12 cellular contexts compared by ENCODE assay signal in genomic region chr5:127820910-127821553, GRCh38.
DNase-seq lines count a peak whose midpoint lies in the region; ATAC-seq and TF ChIP-seq lines count a peak whose summit lies in the region.
"Had no signal": no experiment of that assay in that cellular context is flagged by ENCODE, and none has a peak within 500 bp of the region (broad histone marks: within the 10 kb centered on the region; RNA-seq: fewer than 3 reads in every experiment).

No MANE protein-coding gene starts in this region.

- CTCF ChIA-PET in OCI-LY7 (lab: Charles Lee; ENCODE audit: unreplicated experiment) = no interaction called here

- POLR2A ChIA-PET in OCI-LY7 (lab: Charles Lee) = no interaction called here

- H3K4me2 ChIP-seq in fibroblast of lung (ENCODE audit: extremely low read depth, insufficient read depth, low read length) (no peak overlapping the region), OCI-LY7 (ENCODE audit: low read length) (no peak overlapping the region)

- peak; percentile 92 for DNase-seq in EH (ENCODE audit: low read depth)
- peak; percentile 27 to 87 for DNase-seq in fibroblast of lung (ENCODE audit: low read depth in 2 of 2)
- no peak for DNase-seq in OCI-LY7 (ENCODE audit: low spot score)
- DNase-seq in uterus = no peak
- no peak for DNase-seq in NCI-H748 treated with DMSO at 0.1 percent for 48 hours (lab: John Stamatoyannopoulos, UW)
- DNase-seq: amniotic stem cell, NCI-H526 treated with DMSO at 0.1 percent for 48 hours, psoas muscle had no signal

- H3K9me3 ChIP-seq in fibroblast of lung (ENCODE audit: control insufficient read depth, insufficient read depth, low read depth, low read length) (no peaks in the 10 kb centered on the region), OCI-LY7 (ENCODE audit: low read length) (no peaks in the 10 kb centered on the region), uterus (no peaks in the 10 kb centered on the region)
- H3K9me3 ChIP-seq: psoas muscle had no signal

- H3K4me1 ChIP-seq in fibroblast of lung (ENCODE audit: control insufficient read depth, extremely low read depth, insufficient read depth, low read length) = no peaks in the 10 kb centered on the region
- no peaks in the 10 kb centered on the region for H3K4me1 ChIP-seq in OCI-LY7 (ENCODE audit: insufficient read depth, low read length, poor library complexity, severe bottlenecking)
- H3K4me1 ChIP-seq in uterus = no peaks in the 10 kb centered on the region
- H3K4me1 ChIP-seq: psoas muscle had no signal

- peak; percentile 95 for ATAC-seq in GM21447 (IDR thresholded peaks at IDR 0.05; ENCODE audit: unreplicated experiment)
- peak; percentile 100 for ATAC-seq in HG03354 (IDR thresholded peaks at IDR 0.05; ENCODE audit: poor library complexity, severe bottlenecking, unreplicated experiment)
- ATAC-seq in GM19328 (IDR thresholded peaks at IDR 0.05; ENCODE audit: unreplicated experiment) = no peak
- ATAC-seq: HCT116, psoas muscle had no signal

- no peak overlapping the region for H3K9ac ChIP-seq in fibroblast of lung (ENCODE audit: insufficient read depth, low read length)

- no TSS peak for BruUV-seq in OCI-LY7 (replicated peaks; lab: Mats Ljungman, UMichigan)

- no peaks in the 10 kb centered on the region for H3K9me2 ChIP-seq in OCI-LY7 (ENCODE audit: insufficient read depth, low read length)

- TF ChIP-seq CTCF in fibroblast of lung (conservative IDR thresholded peaks at IDR 0.05 in 1 of 2, IDR thresholded peaks at IDR 0.05 in 1 of 2; ENCODE audit: low read depth in 1 of 2, low read length in 2 of 2) = no peak
- no peak for TF ChIP-seq CTCF in OCI-LY7 (conservative IDR thresholded peaks at IDR 0.05; ENCODE audit: low read length)
- TF ChIP-seq CTCF in uterus (IDR thresholded peaks at IDR 0.05) = no peak

- no peak overlapping the region for H3K27ac ChIP-seq in fibroblast of lung (ENCODE audit: insufficient read depth, low read length)
- no peak overlapping the region for H3K27ac ChIP-seq in OCI-LY7 (ENCODE audit: low read depth, low read length, poor library complexity, severe bottlenecking)
- H3K27ac ChIP-seq in uterus = no peak overlapping the region
- H3K27ac ChIP-seq: psoas muscle had no signal

- H3K79me2 ChIP-seq in fibroblast of lung (ENCODE audit: control insufficient read depth, insufficient read depth, low read length) (no peaks in the 10 kb centered on the region), OCI-LY7 (ENCODE audit: insufficient read depth, low read depth, low read length) (no peaks in the 10 kb centered on the region)

- intact Hi-C loops in OCI-LY7 (cut with micrococcal nuclease; ENCODE audit: unreplicated experiment) (no loop called here), uterus (cut with DNase I; ENCODE audit: low total_unique reads) (no loop called here)

- H3K36me3 ChIP-seq in fibroblast of lung (ENCODE audit: control insufficient read depth, insufficient read depth, low read length) (no peaks in the 10 kb centered on the region), OCI-LY7 (ENCODE audit: insufficient read depth, low read length) (no peaks in the 10 kb centered on the region), uterus (no peaks in the 10 kb centered on the region)

- TF ChIP-seq POLR2A in uterus (IDR thresholded peaks at IDR 0.05) = no peak

- H3K4me3 ChIP-seq in fibroblast of lung (replicated peaks in 1 of 4; ENCODE audit: control extremely low read depth in 1 of 4, insufficient read depth in 1 of 4, low read depth in 3 of 4, low read length in 4 of 4) (no peak overlapping the region), OCI-LY7 (ENCODE audit: low read depth, low read length, poor library complexity, severe bottlenecking) (no peak overlapping the region), uterus (no peak overlapping the region)
- H3K4me3 ChIP-seq: psoas muscle had no signal

- no peaks in the 10 kb centered on the region for H4K20me1 ChIP-seq in fibroblast of lung (ENCODE audit: control insufficient read depth, extremely low read depth, insufficient read depth, low read length)
- H4K20me1 ChIP-seq in OCI-LY7 (ENCODE audit: insufficient read depth, low read length) = no peaks in the 10 kb centered on the region

- no peak overlapping the region for H2AFZ ChIP-seq in fibroblast of lung (ENCODE audit: low read length)
- H2AFZ ChIP-seq in OCI-LY7 (ENCODE audit: low read length) = no peak overlapping the region

- no peaks in the 10 kb centered on the region for H3K27me3 ChIP-seq in fibroblast of lung (ENCODE audit: control insufficient read depth, insufficient read depth, low read length)
- no peaks in the 10 kb centered on the region for H3K27me3 ChIP-seq in uterus

Comparison
In these comparisons a context has a peak if more than half of its experiments do, and no peak if none do; other contexts are left out.
1. DNase-seq: peak in EH (single experiment) and fibroblast of lung (2 of 2); none in OCI-LY7 (single experiment), uterus (0 of 2) and NCI-H748 treated with DMSO at 0.1 percent for 48 hours (single experiment).